In genomic region chr2:163755366-163755765, GRCh38 we compare ENCODE assay signal across 35 cellular contexts. TPM values are rescaled to one million over a fixed set of nuclear protein-coding genes. Genes with fewer than 3 reads are reported as not detected.
"Had no signal": no experiment of that assay in that cellular context is flagged by ENCODE, and none has a peak within 500 bp of the region (broad histone marks: within the 10 kb centered on the region; RNA-seq: fewer than 3 reads in every experiment).

No MANE protein-coding gene starts in this region.

- H3K36me3 ChIP-seq: adrenal gland, ascending aorta, brain microvascular endothelial cell, breast epithelium, cardiac muscle cell had no signal

- H3K9me3 ChIP-seq: adrenal gland, ascending aorta, body of pancreas, breast epithelium had no signal

- DNase-seq: activated effector memory CD4-positive, alpha-beta T cell treated with anti-CD3 and anti-CD28 coated beads, Interleukin-2, amount 50 U/mL, for 16 hours; activated effector memory CD4-positive, alpha-beta T cell treated with Interleukin-2 at 50 U/mL for 16 hours; activated gamma-delta T cell; activated gamma-delta T cell treated with Interleukin-2 at 50 U/mL for 16 hours; activated naive CD4-positive, alpha-beta T cell; activated naive CD4-positive, alpha-beta T cell treated with anti-CD3 and anti-CD28 coated beads for 36 hours; activated naive CD4-positive, alpha-beta T cell treated with anti-CD3 and anti-CD28 coated beads, Interleukin-2, amount 10 ng/mL, durations not matched to agents 7 days and 5 days; activated naive CD4-positive, alpha-beta T cell treated with anti-CD3 and anti-CD28 coated beads, Interleukin-2, amount 50 U/mL, for 16 hours; activated naive CD4-positive, alpha-beta T cell treated with Interleukin-2 at 50 U/mL for 16 hours; activated naive CD8-positive, alpha-beta T cell treated with anti-CD3 and anti-CD28 coated beads for 36 hours; activated naive CD8-positive, alpha-beta T cell treated with anti-CD3 and anti-CD28 coated beads, Interleukin-2, amount 10 ng/mL, durations not matched to agents 7 days and 5 days; activated naive CD8-positive, alpha-beta T cell treated with anti-CD3 and anti-CD28 coated beads, Interleukin-2, amount 50 U/mL, for 24 hours; activated T-cell treated with anti-CD3 and anti-CD28 coated beads, Interleukin-2, amount 50 U/mL, for 1 hour; activated T-cell treated with anti-CD3 and anti-CD28 coated beads, Interleukin-2, amount 50 U/mL, for 24 hours; activated T-cell treated with anti-CD3 and anti-CD28 coated beads, Interleukin-2, amount 50 U/mL, for 4 hours; activated T-cell treated with anti-CD3 and anti-CD28 coated beads, Interleukin-2, amount 50 U/mL, for 48 hours; activated T-cell treated with anti-CD3 and anti-CD28 coated beads, Interleukin-2, amount 50 U/mL, for 72 hours; adrenal gland; amniotic stem cell; amygdala; anterior cingulate cortex; aorta; body of pancreas; brain microvascular endothelial cell; caudate nucleus; central memory CD4-positive, alpha-beta T cell; cerebellar nuclear complex had no signal

- H3K27me3 ChIP-seq: adrenal gland, ascending aorta, body of pancreas, brain microvascular endothelial cell, breast epithelium, cardiac muscle cell had no signal

- ATAC-seq: activated naive CD4-positive, alpha-beta T cell treated with anti-CD3 and anti-CD28 coated beads, Interleukin-2, amount 50 U/mL, for 72 hours; activated naive CD8-positive, alpha-beta T cell treated with anti-CD3 and anti-CD28 coated beads, Interleukin-2, amount 50 U/mL, for 24 hours; activated T-cell treated with anti-CD3 and anti-CD28 coated beads, Interleukin-2, amount 50 U/mL, for 4 hours; activated T-cell treated with anti-CD3 and anti-CD28 coated beads, Interleukin-2, amount 50 U/mL, for 72 hours; activated T-helper 17 cell treated with anti-CD3 and anti-CD28 coated beads, Interleukin-2, amount 50 U/mL, for 72 hours; body of pancreas had no signal

- FAIRE-seq: astrocyte had no signal

- H3K4me1 ChIP-seq: adrenal gland, body of pancreas, breast epithelium had no signal

- H3K27ac ChIP-seq: adrenal gland, ascending aorta, body of pancreas, brain microvascular endothelial cell, breast epithelium, cardiac muscle cell had no signal

- H3K4me3 ChIP-seq: adrenal gland, ascending aorta, body of pancreas, breast epithelium, cardiac muscle cell had no signal

RNA-seq across cellular contexts. Expression of gene FIGN, which starts 19.6 kb away (rescaled TPM):
- total RNA-seq: activated naive CD4-positive, alpha-beta T cell treated with anti-CD3 and anti-CD28 coated beads for 36 hours; activated naive CD4-positive, alpha-beta T cell treated with anti-CD3 and anti-CD28 coated beads, Interleukin-2, amount 50 U/mL, for 72 hours; activated naive CD8-positive, alpha-beta T cell treated with anti-CD3 and anti-CD28 coated beads for 36 hours; activated naive CD8-positive, alpha-beta T cell treated with anti-CD3 and anti-CD28 coated beads, Interleukin-2, amount 10 ng/mL, durations not matched to agents 7 days and 5 days; activated T-cell treated with anti-CD3 and anti-CD28 coated beads, Interleukin-2, amount 50 U/mL, for 4 hours; activated T-cell treated with anti-CD3 and anti-CD28 coated beads, Interleukin-2, amount 50 U/mL, for 72 hours; activated T-helper 1 cell treated with anti-CD3 and anti-CD28 coated beads, Interleukin-12 subunit alpha, Interleukin-12 subunit beta, Interleukin-2, Interleukin-4 antibody, amounts not matched to agents 30 ng/mL and 10 ng/mL and 1 ng/mL, durations not matched to agents 14 hours and 24 hours and 36 hours; activated T-helper 17 cell treated with anti-CD3 and anti-CD28 coated beads, Interleukin-2, amount 50 U/mL, for 72 hours; activated T-helper 2 cell treated with anti-CD3 and anti-CD28 coated beads, Interferon-gamma antibody, Interleukin-2, Interleukin-4, amounts not matched to agents 10 μg/mL and 5 μg/mL and 100 μg/mL, durations not matched to agents 14 hours and 24 hours and 36 hours had no signal
